In genomic region chr7:150378115-150378852, GRCh38 we compare ENCODE assay signal across 8 cellular contexts. TPM values are rescaled to one million over a fixed set of nuclear protein-coding genes. Genes with fewer than 3 reads are reported as not detected.
DNase-seq lines count a peak whose midpoint lies in the region; ATAC-seq, FAIRE-seq and TF ChIP-seq lines count a peak whose summit lies in the region.

No MANE protein-coding gene starts in this region.

- FAIRE-seq in GM12892 (lab: Jason Lieb, UNC): no peak

- DNase-seq in AG04449 (ENCODE audit: low read depth, low spot score) (no peak), GM12892 (ENCODE audit: insufficient read length) (no peak), LNCaP clone FGC (ENCODE audit: low read depth) (no peak), body of pancreas (peak; percentile 67 to 78 (median 74)), iPS DF 6.9 (ENCODE audit: low read depth, low spot score) (peak; percentile 87), sciatic nerve (ENCODE audit: low spot score) (peak; percentile 68)

- POLR2A ChIA-PET in AG04449 (lab: Yijun Ruan, JAX): interaction anchor here (1.5 kb wide), 1 partner anchor 9 kb away, joined by 12 read pairs; the partner anchor contains the start of gene REPIN1

- H3K9me3 ChIP-seq in body of pancreas (no peaks in the 10 kb centered on the region), iPS DF 6.9 (ENCODE audit: control insufficient read depth, insufficient read depth, low read length) (no peaks in the 10 kb centered on the region)

- H3K36me3 ChIP-seq in body of pancreas (replicated peaks in 1 of 2; ENCODE audit: insufficient read depth in 1 of 2, low read depth in 2 of 2): no peaks in the 10 kb centered on the region
- H3K36me3 ChIP-seq in iPS DF 6.9 (ENCODE audit: control insufficient read depth, insufficient read depth, low read length): peaks cover 5% of the 10 kb centered on the region; the same call in 1 of the 2 replicates

- ATAC-seq in body of pancreas (peak; percentile 45), sciatic nerve (peak; percentile 13), HG02763 (IDR thresholded peaks at IDR 0.05; ENCODE audit: unreplicated experiment) (no peak)

- H3K4me3 ChIP-seq in AG04449 (ENCODE audit: low read depth, low read length): peak overlapping the region; percentile 74
- peak overlapping the region; percentile 62 for H3K4me3 ChIP-seq in LNCaP clone FGC (ENCODE audit: low read depth, low read length)
- peak overlapping the region; percentile 27 to 33 for H3K4me3 ChIP-seq in body of pancreas
- peak overlapping the region; percentile 62; the same call in 1 of the 2 replicates for H3K4me3 ChIP-seq in iPS DF 6.9 (ENCODE audit: low read length)

- H3K4me1 ChIP-seq in body of pancreas (peaks cover 68% of the 10 kb centered on the region), iPS DF 6.9 (ENCODE audit: control insufficient read depth, insufficient read depth, low read length) (peaks cover 6% of the 10 kb centered on the region; the same call in 1 of the 2 replicates)

- H3K27me3 ChIP-seq in body of pancreas (no peaks in the 10 kb centered on the region), iPS DF 6.9 (ENCODE audit: control insufficient read depth, insufficient read depth, low read length) (no peaks in the 10 kb centered on the region)

- peak; percentile 46 for TF ChIP-seq CTCF in AG04449 (IDR thresholded peaks at IDR 0.05; ENCODE audit: insufficient read depth, low read length, missing control alignments)
- TF ChIP-seq CTCF in LNCaP clone FGC (IDR thresholded peaks at IDR 0.05; ENCODE audit: control insufficient read depth, extremely low read depth, insufficient read depth): peak; percentile 10; the same call in 1 of the 2 replicates
- peak in 2 of 7 experiments; percentile 9 to 17 for TF ChIP-seq CTCF in body of pancreas (IDR thresholded peaks at IDR 0.05)

- TF ChIP-seq POLR2A in GM12892 (IDR thresholded peaks at IDR 0.05; ENCODE audit: low read depth, low read length) (0 out of 2 replicates have a peak, but pooled peaks have one; percentile 36), Raji (IDR thresholded peaks at IDR 0.05; ENCODE audit: insufficient read depth, low read depth, low read length) (peak; percentile 56), body of pancreas (IDR thresholded peaks at IDR 0.05) (no peak)

- H3K27ac ChIP-seq in body of pancreas: peak overlapping the region; percentile 92 to 98 (median 95)
- H3K27ac ChIP-seq in iPS DF 6.9 (ENCODE audit: low read length): no peak overlapping the region

- CTCF ChIA-PET in AG04449 (lab: Yijun Ruan, JAX): interaction anchor here (1.0 to 1.9 kb wide), 7 partner anchors 8 to 28 kb away, joined by 3 to 15 read pairs (median 3); partner anchors contain the start of gene REPIN1

- intact Hi-C loops in body of pancreas (cut with DNase I): no loop called here
- intact Hi-C loops in sciatic nerve (cut with DNase I): no loop called here

- 1 to 4% methylated on average over 26 to 32 of the region's 32 CpGs for WGBS in body of pancreas, 2 donors
- no CpG with 5 or more reads among the region's 32 CpGs for WGBS in iPS DF 6.9 (ENCODE audit: insufficient coverage, insufficient read length)

RNA-seq across cellular contexts. Expression of gene ZNF775, which starts 0.8 kb away (rescaled TPM):
- 4.2 TPM for polyA plus RNA-seq in GM12892 (2012; ENCODE audit: missing spikeins)
- total RNA-seq in body of pancreas: 10 to 100 TPM in 1 of 2 donors, 1 to 10 TPM in 1; 6.0 to 10.2 TPM
- 11.1 TPM for total RNA-seq in sciatic nerve

RNA-seq across cellular contexts. Expression of gene REPIN1, which starts 9.7 kb away (rescaled TPM):
- 46.6 TPM for polyA plus RNA-seq in GM12892 (2012; ENCODE audit: missing spikeins)
- 100 to 1,000 TPM in 1 of 2 donors, 10 to 100 TPM in 1; 77.0 to 117 TPM for total RNA-seq in body of pancreas
- total RNA-seq in sciatic nerve: 54.0 TPM

RNA-seq across cellular contexts. Expression of gene RARRES2, which starts 36.9 kb away (rescaled TPM):
- polyA plus RNA-seq in GM12892 (2012; ENCODE audit: missing spikeins): 0.98 TPM
- 100 to 1,000 TPM; 245 to 400 TPM for total RNA-seq in body of pancreas
- total RNA-seq in sciatic nerve: 261 TPM

RNA-seq across cellular contexts. Expression of gene ACTR3C, which starts 54.9 kb away (rescaled TPM):
- 2.8 TPM for polyA plus RNA-seq in GM12892 (2012; ENCODE audit: missing spikeins)
- total RNA-seq in body of pancreas: 10 to 100 TPM; 35.5 to 69.9 TPM
- 3.3 TPM for total RNA-seq in sciatic nerve

RNA-seq across cellular contexts. Expression of gene LRRC61, which starts 55.1 kb away (rescaled TPM):
- polyA plus RNA-seq in GM12892 (2012; ENCODE audit: missing spikeins): 6.6 TPM
- total RNA-seq in body of pancreas (10 to 100 TPM in 1 of 2 donors, 1 to 10 TPM in 1; 4.9 to 25.2 TPM), sciatic nerve (5.8 TPM)

Comparison
In these comparisons a context has a peak if more than half of its experiments do, and no peak if none do; other contexts are left out.
1. DNase-seq: peak in body of pancreas (4 of 4), iPS DF 6.9 (single experiment) and sciatic nerve (single experiment); none in AG04449 (single experiment), GM12892 (single experiment) and LNCaP clone FGC (single experiment).
2. POLR2A ChIP-seq: peak in GM12892 (single experiment) and Raji (single experiment); none in body of pancreas (0 of 3).
3. Peak in every context shown above with its lines, with median percentiles within 50 percentile points of each other: H3K4me3 ChIP-seq.